Comparison of ENCODE assay signal across 10 cellular contexts in the genomic region with DNA sequence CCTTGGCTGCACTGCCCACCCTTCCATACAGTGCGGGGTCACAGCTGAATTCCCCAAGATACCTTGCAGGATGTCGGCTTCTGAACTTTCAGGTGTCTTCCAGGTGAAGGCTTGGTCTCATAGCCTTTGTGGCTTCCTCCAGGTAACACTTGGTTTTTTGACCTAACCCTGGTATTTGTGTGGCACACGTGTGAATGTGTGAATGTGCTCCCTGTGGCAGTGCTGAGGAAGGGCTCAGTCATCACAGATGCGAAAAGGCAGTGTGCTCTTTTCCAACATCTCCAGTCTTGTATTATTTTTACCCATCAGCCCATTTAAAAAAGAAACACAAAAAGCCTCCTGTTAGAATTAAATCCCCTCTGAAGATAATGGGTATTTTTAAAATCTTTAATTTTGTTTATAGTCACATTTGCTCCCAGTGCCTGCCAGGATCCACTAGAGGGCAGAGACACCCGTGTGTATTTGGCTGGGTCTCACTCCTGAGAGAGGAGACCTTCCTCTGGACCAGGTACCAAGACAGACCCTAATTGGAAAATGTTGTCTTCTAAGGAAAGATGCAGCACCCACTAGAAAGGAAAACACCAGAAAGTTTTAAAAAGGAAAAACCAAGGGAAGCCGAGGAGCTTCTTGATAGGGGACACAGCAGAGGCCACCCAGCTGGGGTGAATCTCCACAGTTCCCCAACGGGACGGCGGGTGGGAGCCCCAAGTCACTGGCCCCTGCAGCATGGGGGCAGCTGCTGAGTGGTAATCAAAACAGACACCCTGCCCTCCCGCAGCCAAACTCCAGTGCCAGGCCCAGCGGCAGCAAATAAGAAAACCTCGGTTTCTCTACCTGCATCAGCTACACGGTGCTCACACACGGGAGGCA. TPM values are rescaled to one million over a fixed set of nuclear protein-coding genes. Genes with fewer than 3 reads are reported as not detected.
DNase-seq lines count a peak whose midpoint lies in the region; ATAC-seq and TF ChIP-seq lines count a peak whose summit lies in the region.
"Had no signal": no experiment of that assay in that cellular context is flagged by ENCODE, and none has a peak within 500 bp of the region (broad histone marks: within the 10 kb centered on the region; RNA-seq: fewer than 3 reads in every experiment).

No MANE protein-coding gene starts in this region.

- TF ChIP-seq POLR2A in esophagus squamous epithelium (IDR thresholded peaks at IDR 0.05): no peak

- H3K27ac ChIP-seq in OCI-LY3 (ENCODE audit: low read length) (no peak overlapping the region), esophagus squamous epithelium (no peak overlapping the region)

- ATAC-seq in HG03139 (IDR thresholded peaks at IDR 0.05; ENCODE audit: unreplicated experiment) (no peak), GM19395 (IDR thresholded peaks at IDR 0.05; ENCODE audit: unreplicated experiment) (no peak)
- no peak for ATAC-seq in stimulated activated naive CD8-positive, alpha-beta T cell treated with anti-CD3 and anti-CD28 coated beads, Interleukin-15, Interleukin-2, amounts not matched to agents 100 U/mL and 50 U/mL, for 24 hours

- TF ChIP-seq CTCF in OCI-LY3 (IDR thresholded peaks at IDR 0.05; ENCODE audit: low read depth, low read length) (peak; percentile 54), esophagus squamous epithelium (IDR thresholded peaks at IDR 0.05) (peak in 5 of 6 experiments; percentile 57 to 76 (median 62)), retinal pigment epithelial cell (conservative IDR thresholded peaks at IDR 0.05; ENCODE audit: low read depth, low read length) (peak; percentile 65)

- H3K9ac ChIP-seq in OCI-LY3 (ENCODE audit: low read length): no peak overlapping the region

- intact Hi-C loops in esophagus squamous epithelium (cut with DNase I): no loop called here

- DNase-seq in DMS 273 (lab: John Stamatoyannopoulos, UW; ENCODE audit: unreplicated experiment): peak; percentile 27
- no peak for DNase-seq in DMS 273 treated with DMSO at 0.1 percent for 48 hours (lab: John Stamatoyannopoulos, UW)
- DNase-seq in esophagus squamous epithelium (lab: John Stamatoyannopoulos, UW): no peak
- no peak for DNase-seq in retinal pigment epithelial cell (ENCODE audit: low read depth)
- no peak for DNase-seq in stimulated activated naive CD8-positive, alpha-beta T cell treated with anti-CD3 and anti-CD28 coated beads, Interleukin-15, Interleukin-2, amounts not matched to agents 100 U/mL and 50 U/mL, for 24 hours
- DNase-seq: 8988T, naive B cell had no signal

- H4K20me1 ChIP-seq in OCI-LY3 (ENCODE audit: insufficient read depth, low read length): no peaks in the 10 kb centered on the region

- H3K27me3 ChIP-seq in OCI-LY3 (ENCODE audit: low read depth, low read length): no peaks in the 10 kb centered on the region
- H3K27me3 ChIP-seq in esophagus squamous epithelium: peaks cover 0 to 12% (median 1%) of the 10 kb centered on the region in 4 donors

- H3K36me3 ChIP-seq in OCI-LY3 (replicated peaks; ENCODE audit: low read depth, low read length) (no peaks in the 10 kb centered on the region), esophagus squamous epithelium (no peaks in the 10 kb centered on the region)

- H3K4me3 ChIP-seq in OCI-LY3 (ENCODE audit: low read length): no peak overlapping the region
- H3K4me3 ChIP-seq in esophagus squamous epithelium: no peak overlapping the region
- no peak overlapping the region for H3K4me3 ChIP-seq in retinal pigment epithelial cell (ENCODE audit: low read length)

- H3K4me2 ChIP-seq in OCI-LY3 (ENCODE audit: low read length): no peak overlapping the region

- H2AFZ ChIP-seq in OCI-LY3 (ENCODE audit: low read depth, low read length): no peak overlapping the region

- H3K9me3 ChIP-seq in OCI-LY3 (ENCODE audit: insufficient read depth, low read length) (no peaks in the 10 kb centered on the region), esophagus squamous epithelium (no peaks in the 10 kb centered on the region)

- H3K4me1 ChIP-seq in OCI-LY3 (ENCODE audit: low read length) (no peaks in the 10 kb centered on the region), esophagus squamous epithelium (peaks cover 0 to 33% (median 4%) of the 10 kb centered on the region in 3 donors)

- H3K79me2 ChIP-seq in OCI-LY3 (ENCODE audit: low read length): no peaks in the 10 kb centered on the region

- WGBS in esophagus squamous epithelium, 2 donors: 68 to 70% methylated on average over 12 to 14 of the region's 14 CpGs

RNA-seq across cellular contexts. Expression of gene FAM110C, which starts 27.7 kb away (rescaled TPM):
- total RNA-seq in esophagus squamous epithelium: 10 to 100 TPM; 41.7 to 68.0 (median 53.7) TPM
